ENCODE assay signal across 13 cellular contexts in genomic region chr6:170269151-170269872, GRCh38. TPM values are rescaled to one million over a fixed set of nuclear protein-coding genes. Genes with fewer than 3 reads are reported as not detected.
DNase-seq lines count a peak whose midpoint lies in the region; ATAC-seq and TF ChIP-seq lines count a peak whose summit lies in the region.
"Had no signal": no experiment of that assay in that cellular context is flagged by ENCODE, and none has a peak within 500 bp of the region (broad histone marks: within the 10 kb centered on the region; RNA-seq: fewer than 3 reads in every experiment).

No MANE protein-coding gene starts in this region.

- no peaks in the 10 kb centered on the region for H4K20me1 ChIP-seq in neural progenitor cell (ENCODE audit: low read depth)

- H3K4me3 ChIP-seq in neural progenitor cell (no peak overlapping the region), sigmoid colon (no peak overlapping the region)
- H3K4me3 ChIP-seq: SK-N-MC, thoracic aorta had no signal

- WGBS in sigmoid colon, 2 donors, result 25 to 65% methylated on average over 23 of the region's 23 CpGs

- no peaks in the 10 kb centered on the region for H3K36me3 Mint-ChIP-seq in neural progenitor cell

- H3K27ac Mint-ChIP-seq in neural progenitor cell, result peak overlapping the region; percentile 98
- H3K27ac Mint-ChIP-seq: activated T-helper 1 cell treated with anti-CD3 and anti-CD28 coated beads, Interleukin-12 subunit alpha, Interleukin-12 subunit beta, Interleukin-2, Interleukin-4 antibody, amounts not matched to agents 30 ng/mL and 10 ng/mL and 1 ng/mL, durations not matched to agents 14 hours and 24 hours and 36 hours had no signal

- H3K4me3 Mint-ChIP-seq in neural progenitor cell, result peak overlapping the region; percentile 65
- H3K4me3 Mint-ChIP-seq: activated T-helper 1 cell treated with anti-CD3 and anti-CD28 coated beads, Interleukin-12 subunit alpha, Interleukin-12 subunit beta, Interleukin-2, Interleukin-4 antibody, amounts not matched to agents 30 ng/mL and 10 ng/mL and 1 ng/mL, durations not matched to agents 14 hours and 24 hours and 36 hours had no signal

- H3K27me3 ChIP-seq in neural progenitor cell, result no peaks in the 10 kb centered on the region
- H3K27me3 ChIP-seq in sigmoid colon, result no peaks in the 10 kb centered on the region

- DNase-seq in COLO668 (lab: John Stamatoyannopoulos, UW; ENCODE audit: unreplicated experiment) (peak; percentile 94), NCI-H1694 (lab: John Stamatoyannopoulos, UW) (peak; percentile 32), SHP77 treated with DMSO at 0.1 percent for 48 hours (lab: John Stamatoyannopoulos, UW) (peak; percentile 91), neural progenitor cell (ENCODE audit: low spot score) (peak; percentile 42), sigmoid colon (no peak), GM10248 (ENCODE audit: extremely low spot score) (no peak), foreskin melanocyte (no peak)
- DNase-seq: hypothalamus had no signal

- peaks cover 8% of the 10 kb centered on the region for H3K27me3 Mint-ChIP-seq in neural progenitor cell (ENCODE audit: insufficient read depth, low read depth)

- peaks cover 46% of the 10 kb centered on the region for H3K4me1 Mint-ChIP-seq in neural progenitor cell

- intact Hi-C loops in sigmoid colon (cut with DNase I), result no loop called here

- no peaks in the 10 kb centered on the region for H3K79me2 ChIP-seq in neural progenitor cell (ENCODE audit: low read depth)

- peak overlapping the region; percentile 25 for H3K4me2 ChIP-seq in neural progenitor cell

- TF ChIP-seq POLR2A in sigmoid colon (IDR thresholded peaks at IDR 0.05), result no peak

- TF ChIP-seq EP300 in sigmoid colon (IDR thresholded peaks at IDR 0.05), result no peak

- H2AFZ ChIP-seq in neural progenitor cell (replicated peaks), result peak overlapping the region; percentile 55

- POLR2A ChIA-PET in GM10248 (lab: Yijun Ruan, JAX), result no interaction called here

- H3K9ac ChIP-seq in neural progenitor cell, result no peak overlapping the region

- peaks cover 32% of the 10 kb centered on the region for H3K4me1 ChIP-seq in neural progenitor cell
- peaks cover 0 to 10% (median 4%) of the 10 kb centered on the region in 4 donors for H3K4me1 ChIP-seq in sigmoid colon

- H3K9me3 Mint-ChIP-seq in neural progenitor cell, result no peaks in the 10 kb centered on the region
- H3K9me3 Mint-ChIP-seq: activated T-helper 1 cell treated with anti-CD3 and anti-CD28 coated beads, Interleukin-12 subunit alpha, Interleukin-12 subunit beta, Interleukin-2, Interleukin-4 antibody, amounts not matched to agents 30 ng/mL and 10 ng/mL and 1 ng/mL, durations not matched to agents 14 hours and 24 hours and 36 hours had no signal

- CTCF ChIA-PET in GM10248 (lab: Yijun Ruan, JAX), result interaction anchor here (2.3 kb wide), 1 partner anchor 438 kb away, joined by 4 read pairs; no protein-coding TSS in a partner anchor

- no peak for ATAC-seq in GM21619 (IDR thresholded peaks at IDR 0.05; ENCODE audit: unreplicated experiment)
- ATAC-seq: right cardiac atrium had no signal

- H3K9me3 ChIP-seq in neural progenitor cell (ENCODE audit: low read depth) (no peaks in the 10 kb centered on the region), sigmoid colon (no peaks in the 10 kb centered on the region)
- H3K9me3 ChIP-seq: thoracic aorta had no signal

- H3K27ac ChIP-seq in neural progenitor cell (peak overlapping the region; percentile 5), sigmoid colon (no peak overlapping the region)
- H3K27ac ChIP-seq: SK-N-MC, thoracic aorta had no signal

- TF ChIP-seq CTCF in neural progenitor cell (IDR thresholded peaks at IDR 0.05), result no peak
- TF ChIP-seq CTCF in sigmoid colon (IDR thresholded peaks at IDR 0.05), result no peak
- TF ChIP-seq CTCF in GM10248 (IDR thresholded peaks at IDR 0.05; ENCODE audit: control extremely low read depth, extremely low read depth, low read depth, missing control alignments), result no peak

- peaks cover 17% of the 10 kb centered on the region for H3F3A ChIP-seq in neural progenitor cell (ENCODE audit: low read depth)

- H3K36me3 ChIP-seq in neural progenitor cell (no peaks in the 10 kb centered on the region), sigmoid colon (no peaks in the 10 kb centered on the region)
- H3K36me3 ChIP-seq: thoracic aorta had no signal

RNA-seq across cellular contexts. Expression of gene DLL1, which starts 21.6 kb away (rescaled TPM):
- total RNA-seq in neural progenitor cell (ENCODE audit: low replicate concordance), result 35.9 and 91.8 TPM in 2 replicates
- 1 to 10 TPM; 1.1 to 8.4 (median 5.1) TPM for total RNA-seq in sigmoid colon
- polyA plus RNA-seq in sigmoid colon, result 10 to 100 TPM in 1 of 3 donors, 1 to 10 TPM in 2; 3.0 to 13.6 (median 3.5) TPM
- total RNA-seq: activated T-helper 1 cell treated with anti-CD3 and anti-CD28 coated beads, Interleukin-12 subunit alpha, Interleukin-12 subunit beta, Interleukin-2, Interleukin-4 antibody, amounts not matched to agents 30 ng/mL and 10 ng/mL and 1 ng/mL, durations not matched to agents 14 hours and 24 hours and 36 hours had no signal

RNA-seq across cellular contexts. Expression of gene FAM120B, which starts 37.2 kb away (rescaled TPM):
- total RNA-seq in neural progenitor cell (ENCODE audit: low replicate concordance) (19.7 and 20.3 TPM in 2 replicates), sigmoid colon (10 to 100 TPM; 29.6 to 55.0 (median 45.7) TPM)
- polyA plus RNA-seq in sigmoid colon, result 10 to 100 TPM in 1 of 3 donors, 1 to 10 TPM in 2; 5.5 to 12.1 (median 9.0) TPM

Comparison
In these comparisons a context has a peak if more than half of its experiments do, and no peak if none do; other contexts are left out.
1. DNase-seq: peak in COLO668 (single experiment), NCI-H1694 (single experiment), SHP77 treated with DMSO at 0.1 percent for 48 hours (single experiment) and neural progenitor cell (single experiment); none in sigmoid colon (single experiment), GM10248 (single experiment) and foreskin melanocyte (single experiment).